ENCODE assay signal across 36 cellular contexts in the genomic region with DNA sequence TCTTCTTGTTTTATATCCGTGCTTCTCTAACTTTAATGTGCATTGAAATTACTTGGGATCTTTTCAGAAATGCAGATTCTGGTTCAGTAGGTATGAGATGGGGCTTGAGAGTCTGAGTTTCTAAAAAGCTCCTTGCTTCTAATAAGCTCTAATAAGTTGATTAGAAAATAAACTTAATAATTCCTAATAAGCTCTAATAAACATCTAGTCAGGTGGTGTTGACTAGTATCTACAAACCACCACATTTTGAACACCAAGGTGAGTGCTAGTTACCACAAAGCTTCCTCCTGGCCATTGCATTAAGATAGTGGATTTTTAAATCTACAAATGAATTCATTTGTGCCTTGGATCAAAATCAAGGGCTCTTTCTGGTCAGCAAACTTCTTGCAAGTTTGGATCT. TPM values are rescaled to one million over a fixed set of nuclear protein-coding genes. Genes with fewer than 3 reads are reported as not detected.
"Had no signal": no experiment of that assay in that cellular context is flagged by ENCODE, and none has a peak within 500 bp of the region (broad histone marks: within the 10 kb centered on the region; RNA-seq: fewer than 3 reads in every experiment).

No MANE protein-coding gene starts in this region.

- H3K27ac Mint-ChIP-seq: activated B cell treated with CpG ODN at 0.5 μM for 24 hours; activated CD4-positive, alpha-beta memory T cell treated with anti-CD3 and anti-CD28 coated beads for 36 hours; activated CD4-positive, alpha-beta T cell treated with anti-CD3 and anti-CD28 coated beads, Interleukin-2, amount 10 ng/mL, durations not matched to agents 24 days and 14 days; activated CD8-positive, alpha-beta memory T cell treated with anti-CD3 and anti-CD28 coated beads, Interleukin-2, amount 10 ng/mL, durations not matched to agents 7 days and 5 days; activated CD8-positive, alpha-beta T cell treated with anti-CD3 and anti-CD28 coated beads for 36 hours; activated naive CD4-positive, alpha-beta T cell treated with anti-CD3 and anti-CD28 coated beads, Interleukin-2, amount 10 ng/mL, durations not matched to agents 7 days and 5 days; activated naive CD4-positive, alpha-beta T cell treated with anti-CD3 and anti-CD28 coated beads, Interleukin-2, amount 50 U/mL, for 24 hours; activated naive CD8-positive, alpha-beta T cell; activated naive CD8-positive, alpha-beta T cell treated with anti-CD3 and anti-CD28 coated beads, Interleukin-2, amount 10 ng/mL, durations not matched to agents 7 days and 5 days; activated naive CD8-positive, alpha-beta T cell treated with anti-CD3 and anti-CD28 coated beads, Interleukin-2, amount 50 U/mL, for 24 hours; activated T-cell treated with anti-CD3 and anti-CD28 coated beads, Interleukin-2, amount 50 U/mL, for 24 hours; activated T-helper 2 cell treated with anti-CD3 and anti-CD28 coated beads, Interferon-gamma antibody, Interleukin-2, Interleukin-4, amounts not matched to agents 10 μg/mL and 5 μg/mL and 100 μg/mL, durations not matched to agents 14 hours and 24 hours and 36 hours; brain; T-helper 1 cell treated with Interleukin-12 subunit alpha and Interleukin-12 subunit beta and Interleukin-4 antibody, amounts not matched to agents 30 μg/mL and 1 μg/mL, for 36 hours; T-helper 2 cell treated with Interferon-gamma antibody and Interleukin-4, amounts not matched to agents 5 μg/mL and 100 μg/mL, for 36 hours had no signal

- ATAC-seq: activated CD8-positive, alpha-beta memory T cell treated with anti-CD3 and anti-CD28 coated beads, Interleukin-2, amount 10 ng/mL, durations not matched to agents 7 days and 5 days; activated CD8-positive, alpha-beta T cell treated with anti-CD3 and anti-CD28 coated beads for 36 hours; activated naive CD8-positive, alpha-beta T cell treated with anti-CD3 and anti-CD28 coated beads, Interleukin-2, amount 50 U/mL, for 24 hours had no signal

- DNase-seq: activated B cell treated with CpG ODN at 0.5 μM for 24 hours; activated CD4-positive, alpha-beta memory T cell treated with anti-CD3 and anti-CD28 coated beads for 36 hours; activated CD4-positive, alpha-beta T cell treated with anti-CD3 and anti-CD28 coated beads for 4 hours; activated CD4-positive, alpha-beta T cell treated with anti-CD3 and anti-CD28 coated beads, Interleukin-2, amount 10 ng/mL, durations not matched to agents 24 days and 14 days; activated CD4-positive, alpha-beta T cell treated with anti-CD3 and anti-CD28 coated beads, Interleukin-2, amount 50 U/mL, for 1 hour; activated CD4-positive, alpha-beta T cell treated with anti-CD3 and anti-CD28 coated beads, Interleukin-2, amount 50 U/mL, for 4 hours; activated CD4-positive, CD25-positive, alpha-beta regulatory T cell treated with anti-CD3 and anti-CD28 coated beads, Interleukin-2, amount 50 U/mL, for 72 hours; activated CD8-positive, alpha-beta memory T cell treated with anti-CD3 and anti-CD28 coated beads, Interleukin-2, amount 10 ng/mL, durations not matched to agents 7 days and 5 days; activated CD8-positive, alpha-beta memory T cell treated with anti-CD3 and anti-CD28 coated beads, Interleukin-2, amount 50 U/mL, for 48 hours; activated CD8-positive, alpha-beta T cell treated with anti-CD3 and anti-CD28 coated beads for 36 hours; activated effector memory CD4-positive, alpha-beta T cell treated with Interleukin-2 at 50 U/mL for 16 hours; activated gamma-delta T cell; activated naive CD4-positive, alpha-beta T cell treated with anti-CD3 and anti-CD28 coated beads, Interleukin-2, amount 10 ng/mL, durations not matched to agents 7 days and 5 days; activated naive CD4-positive, alpha-beta T cell treated with Interleukin-2 at 50 U/mL for 16 hours; activated naive CD8-positive, alpha-beta T cell treated with anti-CD3 and anti-CD28 coated beads, Interleukin-2, amount 10 ng/mL, durations not matched to agents 7 days and 5 days; activated naive CD8-positive, alpha-beta T cell treated with anti-CD3 and anti-CD28 coated beads, Interleukin-2, amount 50 U/mL, for 24 hours; activated T-cell treated with anti-CD3 and anti-CD28 coated beads, Interleukin-2, amount 50 U/mL, for 24 hours; activated T-cell treated with anti-CD3 and anti-CD28 coated beads, Interleukin-2, amount 50 U/mL, for 48 hours; amygdala; caudate nucleus; cerebellar nuclear complex; T-helper 1 cell; T-helper 2 cell; T-helper 9 cell had no signal

- H3K36me3 Mint-ChIP-seq: activated CD4-positive, alpha-beta memory T cell treated with anti-CD3 and anti-CD28 coated beads for 36 hours; activated CD8-positive, alpha-beta memory T cell treated with anti-CD3 and anti-CD28 coated beads, Interleukin-2, amount 10 ng/mL, durations not matched to agents 7 days and 5 days; activated naive CD4-positive, alpha-beta T cell treated with anti-CD3 and anti-CD28 coated beads, Interleukin-2, amount 10 ng/mL, durations not matched to agents 7 days and 5 days; activated naive CD4-positive, alpha-beta T cell treated with anti-CD3 and anti-CD28 coated beads, Interleukin-2, amount 50 U/mL, for 24 hours; activated naive CD8-positive, alpha-beta T cell; activated naive CD8-positive, alpha-beta T cell treated with anti-CD3 and anti-CD28 coated beads, Interleukin-2, amount 10 ng/mL, durations not matched to agents 7 days and 5 days; brain had no signal

- H3K9me3 ChIP-seq: ascending aorta had no signal

- H3K4me3 ChIP-seq: ascending aorta, cardiac muscle cell had no signal

- H3K27ac ChIP-seq: ascending aorta, cardiac muscle cell, VCaP had no signal

- H3K9me3 Mint-ChIP-seq: activated B cell treated with CpG ODN at 0.5 μM for 24 hours; activated CD4-positive, alpha-beta memory T cell treated with anti-CD3 and anti-CD28 coated beads for 36 hours; activated CD4-positive, alpha-beta T cell treated with anti-CD3 and anti-CD28 coated beads, Interleukin-2, amount 10 ng/mL, durations not matched to agents 24 days and 14 days; activated CD8-positive, alpha-beta T cell treated with anti-CD3 and anti-CD28 coated beads for 36 hours; activated naive CD4-positive, alpha-beta T cell treated with anti-CD3 and anti-CD28 coated beads, Interleukin-2, amount 10 ng/mL, durations not matched to agents 7 days and 5 days; activated naive CD4-positive, alpha-beta T cell treated with anti-CD3 and anti-CD28 coated beads, Interleukin-2, amount 50 U/mL, for 24 hours; activated naive CD8-positive, alpha-beta T cell treated with anti-CD3 and anti-CD28 coated beads, Interleukin-2, amount 10 ng/mL, durations not matched to agents 7 days and 5 days; activated naive CD8-positive, alpha-beta T cell treated with anti-CD3 and anti-CD28 coated beads, Interleukin-2, amount 50 U/mL, for 24 hours; activated T-cell treated with anti-CD3 and anti-CD28 coated beads, Interleukin-2, amount 50 U/mL, for 24 hours; activated T-helper 2 cell treated with anti-CD3 and anti-CD28 coated beads, Interferon-gamma antibody, Interleukin-2, Interleukin-4, amounts not matched to agents 10 μg/mL and 5 μg/mL and 100 μg/mL, durations not matched to agents 14 hours and 24 hours and 36 hours; central memory CD8-positive, alpha-beta T cell; T-helper 1 cell treated with Interleukin-12 subunit alpha and Interleukin-12 subunit beta and Interleukin-4 antibody, amounts not matched to agents 30 μg/mL and 1 μg/mL, for 36 hours; T-helper 2 cell treated with Interferon-gamma antibody and Interleukin-4, amounts not matched to agents 5 μg/mL and 100 μg/mL, for 36 hours had no signal

- H3K27me3 Mint-ChIP-seq: central memory CD8-positive, alpha-beta T cell had no signal

- H3K36me3 ChIP-seq: cardiac muscle cell had no signal

- FAIRE-seq: bronchial epithelial cell, TTC549 had no signal

- H3K27me3 ChIP-seq: ascending aorta, cardiac muscle cell had no signal

- H3K4me3 Mint-ChIP-seq: activated B cell treated with CpG ODN at 0.5 μM for 24 hours; activated CD4-positive, alpha-beta memory T cell treated with anti-CD3 and anti-CD28 coated beads for 36 hours; activated CD4-positive, alpha-beta T cell treated with anti-CD3 and anti-CD28 coated beads, Interleukin-2, amount 10 ng/mL, durations not matched to agents 24 days and 14 days; activated CD8-positive, alpha-beta memory T cell treated with anti-CD3 and anti-CD28 coated beads, Interleukin-2, amount 10 ng/mL, durations not matched to agents 7 days and 5 days; activated CD8-positive, alpha-beta T cell treated with anti-CD3 and anti-CD28 coated beads for 36 hours; activated naive CD4-positive, alpha-beta T cell treated with anti-CD3 and anti-CD28 coated beads, Interleukin-2, amount 10 ng/mL, durations not matched to agents 7 days and 5 days; activated naive CD4-positive, alpha-beta T cell treated with anti-CD3 and anti-CD28 coated beads, Interleukin-2, amount 50 U/mL, for 24 hours; activated naive CD8-positive, alpha-beta T cell; activated naive CD8-positive, alpha-beta T cell treated with anti-CD3 and anti-CD28 coated beads, Interleukin-2, amount 10 ng/mL, durations not matched to agents 7 days and 5 days; activated naive CD8-positive, alpha-beta T cell treated with anti-CD3 and anti-CD28 coated beads, Interleukin-2, amount 50 U/mL, for 24 hours; activated T-cell treated with anti-CD3 and anti-CD28 coated beads, Interleukin-2, amount 50 U/mL, for 24 hours; brain; central memory CD8-positive, alpha-beta T cell; T-helper 1 cell treated with Interleukin-12 subunit alpha and Interleukin-12 subunit beta and Interleukin-4 antibody, amounts not matched to agents 30 μg/mL and 1 μg/mL, for 36 hours; T-helper 2 cell treated with Interferon-gamma antibody and Interleukin-4, amounts not matched to agents 5 μg/mL and 100 μg/mL, for 36 hours had no signal

RNA-seq across cellular contexts. Expression of a gene that starts 5.3 kb away (rescaled TPM):
- total RNA-seq: bronchial epithelial cell had no signal
